Comparison of ENCODE assay signal across 27 cellular contexts in genomic region chr15:48147358-48147757, GRCh38. TPM values are rescaled to one million over a fixed set of nuclear protein-coding genes. Genes with fewer than 3 reads are reported as not detected.
"Had no signal": no experiment of that assay in that cellular context is flagged by ENCODE, and none has a peak within 500 bp of the region (broad histone marks: within the 10 kb centered on the region; RNA-seq: fewer than 3 reads in every experiment).

No MANE protein-coding gene starts in this region.

- H3K27me3 ChIP-seq: heart right ventricle, right lobe of liver, tibial artery, upper lobe of left lung, uterus had no signal

- H3K9me3 Mint-ChIP-seq: naive B cell; nephron progenitor cell; stimulated activated effector memory CD8-positive, alpha-beta T cell treated with anti-CD3 and anti-CD28 coated beads, Interleukin-12 subunit alpha, Interleukin-12 subunit beta, amount 100 ng/mL, for 72 hours; stimulated activated naive CD8-positive, alpha-beta T cell treated with anti-CD3 and anti-CD28 coated beads, Interleukin-15, Interleukin-2, amounts not matched to agents 100 ng/mL and 50 ng/mL, for 24 hours had no signal

- H3K4me3 Mint-ChIP-seq: naive B cell; nephron progenitor cell; stimulated activated effector memory CD8-positive, alpha-beta T cell treated with anti-CD3 and anti-CD28 coated beads, Interleukin-12 subunit alpha, Interleukin-12 subunit beta, amount 100 ng/mL, for 72 hours; stimulated activated naive CD8-positive, alpha-beta T cell treated with anti-CD3 and anti-CD28 coated beads, Interleukin-15, Interleukin-2, amounts not matched to agents 100 ng/mL and 50 ng/mL, for 24 hours had no signal

- ATAC-seq: heart right ventricle; right lobe of liver; stimulated activated effector memory CD8-positive, alpha-beta T cell treated with anti-CD3 and anti-CD28 coated beads, Interleukin-12 subunit alpha, Interleukin-12 subunit beta, amount 100 ng/mL, for 72 hours had no signal

- DNase-seq: effector CD8-positive, alpha-beta T cell; heart right ventricle; hypothalamus; islet precursor cell; left ventricle myocardium inferior; mesenchymal stem cell; naive B cell; nephron progenitor cell; right lobe of liver; stimulated activated CD4-positive, alpha-beta T cell treated with anti-CD3 and anti-CD28 coated beads, Interleukin-4, amount 100 ng/mL, for 1 hour; stimulated activated CD8-positive, alpha-beta memory T cell treated with anti-CD3 and anti-CD28 coated beads, Interleukin-4, amount 100 ng/mL, for 48 hours; tibial artery; upper lobe of left lung; uterus had no signal

- H3K9ac ChIP-seq: parathyroid adenoma had no signal

- H3K27ac ChIP-seq: coronary artery, heart right ventricle, left ventricle myocardium inferior, parathyroid adenoma, prostate gland, right lobe of liver, upper lobe of left lung, uterus had no signal

- H3K4me1 Mint-ChIP-seq: stimulated activated effector memory CD8-positive, alpha-beta T cell treated with anti-CD3 and anti-CD28 coated beads, Interleukin-12 subunit alpha, Interleukin-12 subunit beta, amount 100 ng/mL, for 72 hours had no signal

- H3K4me1 ChIP-seq: parathyroid adenoma, prostate gland, right lobe of liver, upper lobe of left lung, uterus had no signal

- H2AFZ ChIP-seq: parathyroid adenoma had no signal

- H3K27me3 Mint-ChIP-seq: naive B cell; stimulated activated naive CD8-positive, alpha-beta T cell treated with anti-CD3 and anti-CD28 coated beads, Interleukin-15, Interleukin-2, amounts not matched to agents 100 ng/mL and 50 ng/mL, for 24 hours had no signal

- H3K9me3 ChIP-seq: heart right ventricle, left ventricle myocardium inferior, prostate gland, right lobe of liver, tibial artery, upper lobe of left lung, uterus had no signal

- H3K27ac Mint-ChIP-seq: nephron progenitor cell; stimulated activated effector memory CD8-positive, alpha-beta T cell treated with anti-CD3 and anti-CD28 coated beads, Interleukin-12 subunit alpha, Interleukin-12 subunit beta, amount 100 ng/mL, for 72 hours; stimulated activated naive CD8-positive, alpha-beta T cell treated with anti-CD3 and anti-CD28 coated beads, Interleukin-15, Interleukin-2, amounts not matched to agents 100 ng/mL and 50 ng/mL, for 24 hours had no signal

- H3K4me3 ChIP-seq: coronary artery, heart right ventricle, left ventricle myocardium inferior, lung, prostate gland, right lobe of liver, tibial artery, upper lobe of left lung, uterus had no signal

- H3K36me3 ChIP-seq: left ventricle myocardium inferior, prostate gland, right lobe of liver, upper lobe of left lung, uterus had no signal

RNA-seq across cellular contexts. Expression of gene SLC24A5, which starts 26.6 kb away (rescaled TPM):
- total RNA-seq: dermis microvascular lymphatic vessel endothelial cell, fibroblast of lung, glomerular endothelial cell, heart right ventricle, left ventricle myocardium inferior, lung, omental fat pad, prostate gland, renal cortical epithelial cell, right lobe of liver, temporal lobe had no signal
- polyA plus RNA-seq: esophagus, fibroblast of lung, heart right ventricle had no signal

RNA-seq across cellular contexts. Expression of gene CTXN2, which starts 44.1 kb away (rescaled TPM):
- total RNA-seq: dermis microvascular lymphatic vessel endothelial cell, fibroblast of lung, glomerular endothelial cell, heart right ventricle, left ventricle myocardium inferior, lung, omental fat pad, prostate gland, right lobe of liver, upper lobe of left lung, uterus had no signal
- polyA plus RNA-seq: esophagus, fibroblast of lung, heart right ventricle, lung had no signal

RNA-seq across cellular contexts. Expression of gene SLC12A1, which starts 58.7 kb away (rescaled TPM):
- total RNA-seq: dermis microvascular lymphatic vessel endothelial cell, fibroblast of lung, glomerular endothelial cell, heart right ventricle, left ventricle myocardium inferior, omental fat pad, prostate gland, upper lobe of left lung had no signal
- polyA plus RNA-seq: esophagus, fibroblast of lung, heart right ventricle, lung had no signal
